Comparison of ENCODE assay signal across 8 cellular contexts in genomic region chr11:65861533-65862183, GRCh38. TPM values are rescaled to one million over a fixed set of nuclear protein-coding genes. Genes with fewer than 3 reads are reported as not detected.
A peak's percentile ranks its signal among the peaks of the same experiment; 100 is the strongest.
DNase-seq lines count a peak whose midpoint lies in the region; FAIRE-seq and TF ChIP-seq lines count a peak whose summit lies in the region.

No MANE protein-coding gene starts in this region.

- peaks cover 22% of the 10 kb centered on the region for H3K4me1 Mint-ChIP-seq in activated CD4-positive, alpha-beta memory T cell treated with anti-CD3 and anti-CD28 coated beads for 36 hours (ENCODE audit: low read depth)

- H3K4me3 ChIP-seq in H7 (ENCODE audit: insufficient read depth, low read depth, low read length) (peak overlapping the region; percentile 93), left ventricle myocardium inferior (peak overlapping the region; percentile 80), skeletal muscle cell (ENCODE audit: low read depth, low read length) (peak overlapping the region; percentile 97), testis (peak overlapping the region in 1 of 2 donors; percentile 85)

- H3K27ac Mint-ChIP-seq in activated CD4-positive, alpha-beta memory T cell treated with anti-CD3 and anti-CD28 coated beads for 36 hours, result peak overlapping the region; percentile 99

- H3K9me3 ChIP-seq in left ventricle myocardium inferior (replicated peaks) (no peaks in the 10 kb centered on the region), testis (no peaks in the 10 kb centered on the region)

- peak overlapping the region; percentile 97 for H3K27ac ChIP-seq in left ventricle myocardium inferior (replicated peaks)
- H3K27ac ChIP-seq in testis, result no peak overlapping the region

- CTCF ChIA-PET in activated CD4-positive, alpha-beta memory T cell treated with anti-CD3 and anti-CD28 coated beads for 36 hours (lab: Charles Lee), result interaction anchor here (1.0 to 10.5 kb wide), 7 partner anchors 8 to 183 kb away, joined by 5 to 277 read pairs (median 11); partner anchors contain the start of genes CCDC85B, CTSW and FIBP

- H3K27me3 ChIP-seq in H7 (ENCODE audit: control insufficient read depth, insufficient read depth, low read length) (no peaks in the 10 kb centered on the region), left ventricle myocardium inferior (ENCODE audit: low read depth) (no peaks in the 10 kb centered on the region), testis (no peaks in the 10 kb centered on the region)

- peaks cover 67% of the 10 kb centered on the region for H3K4me1 ChIP-seq in left ventricle myocardium inferior
- H3K4me1 ChIP-seq in testis, result peaks cover 7% of the 10 kb centered on the region

- intact Hi-C loops in activated CD4-positive, alpha-beta memory T cell treated with anti-CD3 and anti-CD28 coated beads for 36 hours (cut with micrococcal nuclease), result no loop called here
- intact Hi-C loops in left ventricle myocardium inferior (cut with micrococcal nuclease) (no loop called here), testis (cut with DNase I; ENCODE audit: low total_unique reads) (no loop called here)

- peaks cover 40% of the 10 kb centered on the region for H3K36me3 Mint-ChIP-seq in activated CD4-positive, alpha-beta memory T cell treated with anti-CD3 and anti-CD28 coated beads for 36 hours

- H3K36me3 ChIP-seq in H7 (replicated peaks; ENCODE audit: control insufficient read depth, insufficient read depth, low read length) (peaks cover 29% of the 10 kb centered on the region), left ventricle myocardium inferior (peaks cover 54% of the 10 kb centered on the region), testis (ENCODE audit: low read depth, missing control alignments) (no peaks in the 10 kb centered on the region)

- POLR2A ChIA-PET in activated CD4-positive, alpha-beta memory T cell treated with anti-CD3 and anti-CD28 coated beads for 36 hours (lab: Charles Lee), result interaction anchor here (0.8 to 5.0 kb wide), 8 partner anchors 9 to 199 kb away, joined by 3 to 95 read pairs (median 6); partner anchors contain the start of genes BANF1, CCDC85B, FIBP and RELA

- H3K27me3 Mint-ChIP-seq in activated CD4-positive, alpha-beta memory T cell treated with anti-CD3 and anti-CD28 coated beads for 36 hours, result no peaks in the 10 kb centered on the region

- 73 to 83% methylated on average over 5 to 13 of the region's 13 CpGs for WGBS in testis, 2 donors

- TF ChIP-seq POLR2A in testis (IDR thresholded peaks at IDR 0.05), result no peak

- no peak for FAIRE-seq in RCC 7860 (lab: Jason Lieb, UNC)

- H3K9me3 Mint-ChIP-seq in activated CD4-positive, alpha-beta memory T cell treated with anti-CD3 and anti-CD28 coated beads for 36 hours, result no peaks in the 10 kb centered on the region

- H3K4me3 Mint-ChIP-seq in activated CD4-positive, alpha-beta memory T cell treated with anti-CD3 and anti-CD28 coated beads for 36 hours, result peak overlapping the region; percentile 98

- TF ChIP-seq CTCF in left ventricle myocardium inferior (IDR thresholded peaks at IDR 0.05; ENCODE audit: borderline replicate concordance), result no peak
- TF ChIP-seq CTCF in testis (IDR thresholded peaks at IDR 0.05), result no peak

- DNase-seq in H7, result no peak
- DNase-seq in activated CD4-positive, alpha-beta memory T cell treated with anti-CD3 and anti-CD28 coated beads for 36 hours, result no peak
- no peak for DNase-seq in left ventricle myocardium inferior
- DNase-seq in skeletal muscle cell (ENCODE audit: low read depth), result no peak
- no peak for DNase-seq in RCC 7860 (ENCODE audit: low spot score)
- DNase-seq in testis, result no peak
- DNase-seq in NCI-H524 treated with DMSO at 0.1 percent for 48 hours (lab: John Stamatoyannopoulos, UW), result no peak
- no peak for DNase-seq in SIG-M5 treated with dmso at 0.1 percent for 504 hours (lab: John Stamatoyannopoulos, UW; ENCODE audit: unreplicated experiment)

RNA-seq across cellular contexts. Expression of gene MUS81, which starts 1.4 kb away (rescaled TPM):
- 38.0 and 49.7 TPM in 2 replicates for total RNA-seq in H7 (2014; rRNA removed; shearing (Covaris generic))
- 10 to 100 TPM; 69.8 to 71.7 TPM for total RNA-seq in activated CD4-positive, alpha-beta memory T cell treated with anti-CD3 and anti-CD28 coated beads for 36 hours
- total RNA-seq in left ventricle myocardium inferior, result 31.5 TPM
- 10 to 100 TPM; 57.2 to 74.0 TPM for total RNA-seq in testis
- 49.9 TPM for polyA plus RNA-seq in testis (ENCODE audit: insufficient read depth, low read depth, low replicate concordance)

RNA-seq across cellular contexts. Expression of gene CFL1, which starts 3.7 kb away (rescaled TPM):
- 916 and 1,083 TPM in 2 replicates for total RNA-seq in H7 (2014; rRNA removed; shearing (Covaris generic))
- total RNA-seq in activated CD4-positive, alpha-beta memory T cell treated with anti-CD3 and anti-CD28 coated beads for 36 hours, result 1,000 to 10,000 TPM; 1,166 to 1,191 TPM
- total RNA-seq in left ventricle myocardium inferior (299 TPM), testis (100 to 1,000 TPM; 522 to 570 TPM)
- polyA plus RNA-seq in testis (ENCODE audit: insufficient read depth, low read depth, low replicate concordance), result 647 TPM

RNA-seq across cellular contexts. Expression of gene EFEMP2, which starts 10.9 kb away (rescaled TPM):
- total RNA-seq in H7 (2014; rRNA removed; shearing (Covaris generic)), result 8.5 and 13.2 TPM in 2 replicates
- total RNA-seq in activated CD4-positive, alpha-beta memory T cell treated with anti-CD3 and anti-CD28 coated beads for 36 hours, result 10 to 100 TPM; 11.5 to 12.5 TPM
- total RNA-seq in left ventricle myocardium inferior, result 85.1 TPM
- total RNA-seq in testis, result 10 to 100 TPM; 47.4 to 52.4 TPM
- 100 TPM for polyA plus RNA-seq in testis (ENCODE audit: insufficient read depth, low read depth, low replicate concordance)

RNA-seq across cellular contexts. Expression of gene CTSW, which starts 18.0 kb away (rescaled TPM):
- total RNA-seq in H7 (2014; rRNA removed; shearing (Covaris generic)), result not detected in 2 replicates
- total RNA-seq in activated CD4-positive, alpha-beta memory T cell treated with anti-CD3 and anti-CD28 coated beads for 36 hours, result 10 to 100 TPM; 11.1 to 13.2 TPM
- total RNA-seq in left ventricle myocardium inferior (0.49 TPM), testis (1 to 10 TPM in 1 of 2 donors, under 1 TPM in 1; 0.71 to 2.7 TPM)
- 4.4 TPM for polyA plus RNA-seq in testis (ENCODE audit: insufficient read depth, low read depth, low replicate concordance)

RNA-seq across cellular contexts. Expression of gene FIBP, which starts 26.6 kb away (rescaled TPM):
- 113 and 139 TPM in 2 replicates for total RNA-seq in H7 (2014; rRNA removed; shearing (Covaris generic))
- 100 to 1,000 TPM in 1 of 2 experiments, 10 to 100 TPM in 1; 94.2 to 101 TPM for total RNA-seq in activated CD4-positive, alpha-beta memory T cell treated with anti-CD3 and anti-CD28 coated beads for 36 hours
- total RNA-seq in left ventricle myocardium inferior (42.2 TPM), testis (100 to 1,000 TPM; 144 to 149 TPM)
- polyA plus RNA-seq in testis (ENCODE audit: insufficient read depth, low read depth, low replicate concordance), result 131 TPM
